Comparison of ENCODE assay signal across 8 cellular contexts in the genomic region with DNA sequence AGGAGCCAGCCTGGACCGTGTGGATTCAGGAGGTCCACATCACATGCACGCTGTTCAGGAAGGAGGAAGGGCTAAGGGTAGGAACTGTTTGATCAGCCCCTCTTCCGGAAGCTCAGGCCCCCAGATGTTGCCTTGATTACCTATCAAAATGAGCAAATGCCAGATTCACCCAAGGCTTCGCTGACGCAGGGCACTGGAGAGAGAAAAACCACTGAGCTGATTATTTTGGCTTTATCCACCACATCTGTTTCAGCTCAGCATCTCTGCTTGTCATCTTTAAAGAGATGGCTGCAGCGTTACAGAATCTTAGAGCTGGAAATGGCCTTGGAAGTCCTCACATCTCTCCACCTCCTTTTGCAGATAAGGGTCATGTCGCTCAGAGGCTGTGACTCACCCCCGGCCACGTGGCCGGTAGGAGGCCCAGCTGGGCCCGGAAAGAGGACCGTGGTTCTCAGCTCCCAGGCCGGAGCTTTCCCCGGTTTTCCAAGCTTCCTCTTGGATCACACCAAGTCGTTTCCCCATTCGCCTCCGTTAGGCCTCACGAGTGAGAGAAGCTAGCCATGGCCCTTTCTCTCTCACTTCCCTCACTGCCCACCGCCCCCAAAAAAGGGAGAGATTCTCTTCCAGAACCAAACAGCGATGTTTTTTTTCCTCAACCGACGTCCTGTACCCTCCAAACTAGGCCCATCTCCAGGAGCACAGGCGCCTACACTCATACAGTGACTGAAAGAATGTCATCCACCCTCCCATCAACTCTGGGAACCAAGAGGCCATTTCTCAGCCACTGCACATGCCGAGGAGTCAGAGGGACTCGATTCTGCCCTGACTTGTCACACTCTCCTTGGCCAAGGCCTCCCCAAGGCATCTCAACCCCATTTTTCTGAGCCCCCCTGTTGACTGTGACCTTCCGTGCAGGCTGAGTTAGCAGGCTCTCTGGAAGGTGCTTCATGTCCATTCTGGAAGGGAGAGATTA. TPM values are rescaled to one million over a fixed set of nuclear protein-coding genes. Genes with fewer than 3 reads are reported as not detected.
DNase-seq lines count a peak whose midpoint lies in the region; ATAC-seq and TF ChIP-seq lines count a peak whose summit lies in the region.

No MANE protein-coding gene starts in this region.

- no peaks in the 10 kb centered on the region for H3K4me1 ChIP-seq in CD8-positive, alpha-beta memory T cell (ENCODE audit: insufficient read depth, low read length)
- H3K4me1 ChIP-seq in RWPE2 (ENCODE audit: insufficient read depth, poor library complexity, severe bottlenecking) (peaks cover 56% of the 10 kb centered on the region), ovary (ENCODE audit: insufficient read depth) (peaks cover 22% of the 10 kb centered on the region)

- no peak overlapping the region for H3K4me3 Mint-ChIP-seq in CD8-positive, alpha-beta memory T cell

- no peaks in the 10 kb centered on the region for H3K27me3 ChIP-seq in CD8-positive, alpha-beta memory T cell (ENCODE audit: insufficient read depth, low read length, poor library complexity, severe bottlenecking)
- H3K27me3 ChIP-seq in RWPE2 (ENCODE audit: insufficient read depth, poor library complexity, severe bottlenecking) (no peaks in the 10 kb centered on the region), ovary (no peaks in the 10 kb centered on the region)

- no peaks in the 10 kb centered on the region for H3K9me3 ChIP-seq in CD8-positive, alpha-beta memory T cell (ENCODE audit: low read length)
- H3K9me3 ChIP-seq in RWPE2 (ENCODE audit: severe bottlenecking) (no peaks in the 10 kb centered on the region), ovary (no peaks in the 10 kb centered on the region)

- no peak for TF ChIP-seq CTCF in RWPE2 (IDR thresholded peaks at IDR 0.05; ENCODE audit: poor library complexity, severe bottlenecking)
- TF ChIP-seq CTCF in ovary (IDR thresholded peaks at IDR 0.05): no peak

- H3K4me1 Mint-ChIP-seq in CD8-positive, alpha-beta memory T cell: peaks cover 0 to 7% (median 7%) of the 10 kb centered on the region in 3 donors

- H3K36me3 Mint-ChIP-seq in CD8-positive, alpha-beta memory T cell: no peaks in the 10 kb centered on the region

- intact Hi-C loops in ovary (cut with DNase I): loop anchor here in 1 of 4 donors (5.0 kb wide), 1 partner anchor 33 kb away; no protein-coding TSS in a partner anchor

- 24 to 25% (median 25%) methylated on average over 26 of the region's 26 CpGs for WGBS in ovary, 3 donors

- peak overlapping the region in 2 of 8 donors; percentile 74 to 84 for H3K27ac Mint-ChIP-seq in CD8-positive, alpha-beta memory T cell

- POLR2A ChIA-PET in CD8-positive, alpha-beta memory T cell (lab: Charles Lee): no interaction called here

- H3K27me3 Mint-ChIP-seq in CD8-positive, alpha-beta memory T cell: peaks cover 0 to 1% of the 10 kb centered on the region in 2 donors

- peak; percentile 11 for TF ChIP-seq POLR2A in ovary (IDR thresholded peaks at IDR 0.05)

- CTCF ChIA-PET in CD8-positive, alpha-beta memory T cell (lab: Charles Lee): no interaction called here

- DNase-seq in CD8-positive, alpha-beta memory T cell: no peak
- DNase-seq in RWPE2 (ENCODE audit: low spot score): no peak
- DNase-seq in fibroblast of gingiva (ENCODE audit: low read depth): peak; percentile 69
- peak; percentile 75 to 82 (median 78) for DNase-seq in ovary
- DNase-seq in Ammon's horn (ENCODE audit: low spot score): no peak
- DNase-seq in NCI-H1048 (lab: John Stamatoyannopoulos, UW): no peak

- H3K36me3 ChIP-seq in CD8-positive, alpha-beta memory T cell (ENCODE audit: insufficient read depth, low read length): no peaks in the 10 kb centered on the region
- no peaks in the 10 kb centered on the region for H3K36me3 ChIP-seq in RWPE2 (ENCODE audit: low read depth)
- H3K36me3 ChIP-seq in ovary: no peaks in the 10 kb centered on the region

- H3K4me3 ChIP-seq in CD8-positive, alpha-beta memory T cell (ENCODE audit: low read length): no peak overlapping the region
- H3K4me3 ChIP-seq in RWPE2 (ENCODE audit: severe bottlenecking) (no peak overlapping the region), ovary (no peak overlapping the region)

- ATAC-seq in RWPE2 (ENCODE audit: low read depth) (no peak), GM21786 (IDR thresholded peaks at IDR 0.05; ENCODE audit: unreplicated experiment) (no peak), GM18498 (IDR thresholded peaks at IDR 0.05; ENCODE audit: unreplicated experiment) (no peak)

- no peak for TF ChIP-seq EP300 in ovary (IDR thresholded peaks at IDR 0.05)

- no peaks in the 10 kb centered on the region for H3K9me3 Mint-ChIP-seq in CD8-positive, alpha-beta memory T cell

- peak overlapping the region; percentile 18 for H3K27ac ChIP-seq in CD8-positive, alpha-beta memory T cell (ENCODE audit: low read depth, low read length)
- H3K27ac ChIP-seq in RWPE2 (ENCODE audit: poor library complexity, severe bottlenecking) (peak overlapping the region; percentile 76), ovary (peak overlapping the region; percentile 53 to 75)

RNA-seq across cellular contexts. Expression of gene LIF, which starts 37.6 kb away (rescaled TPM):
- total RNA-seq in CD8-positive, alpha-beta memory T cell: 10 to 100 TPM; 87.5 to 88.6 TPM
- not detected for polyA plus RNA-seq in CD8-positive, alpha-beta memory T cell
- total RNA-seq in ovary: 1 to 10 TPM in 5 of 7 donors, under 1 TPM in 2; 0.35 to 8.3 (median 1.9) TPM
- polyA plus RNA-seq in ovary: 1 to 10 TPM; 1.1 to 3.1 TPM

RNA-seq across cellular contexts. Expression of gene OSM, which starts 57.7 kb away (rescaled TPM):
- 10 to 100 TPM; 18.9 to 20.7 TPM for total RNA-seq in CD8-positive, alpha-beta memory T cell
- 16.4 TPM for polyA plus RNA-seq in CD8-positive, alpha-beta memory T cell
- total RNA-seq in ovary: 1 to 10 TPM in 4 of 7 donors, under 1 TPM in 2, not detected in 1; 0.73 to 4.5 (median 1.2) TPM
- under 1 TPM in 1 of 2 donors, not detected in 1; 0.46 TPM for polyA plus RNA-seq in ovary

Comparison
In these comparisons a context has a peak if more than half of its experiments do, and no peak if none do; other contexts are left out.
1. DNase-seq: peak in fibroblast of gingiva (single experiment) and ovary (5 of 5); none in CD8-positive, alpha-beta memory T cell (0 of 5), RWPE2 (single experiment), Ammon's horn (single experiment) and NCI-H1048 (single experiment).
2. H3K27ac ChIP-seq: peak in every context shown above with its lines; median percentile 76 in RWPE2; 64 in ovary; 18 in CD8-positive, alpha-beta memory T cell.
3. RNA of gene LIF, which starts 37.6 kb away (total RNA-seq): 87.5 to 88.6 TPM in CD8-positive, alpha-beta memory T cell; 0.35 to 8.3 TPM in ovary; every median in the first group is over 4 times any median in the second.